ENCODE assay signal across 22 cellular contexts in genomic region chr10:117306674-117307073, GRCh38.
DNase-seq lines count a peak whose midpoint lies in the region; ATAC-seq, FAIRE-seq and TF ChIP-seq lines count a peak whose summit lies in the region.
"Had no signal": no experiment of that assay in that cellular context is flagged by ENCODE, and none has a peak within 500 bp of the region (broad histone marks: within the 10 kb centered on the region; RNA-seq: fewer than 3 reads in every experiment).

No MANE protein-coding gene starts in this region.

- no peak for ATAC-seq in CD4-positive, alpha-beta T cell (ENCODE audit: poor library complexity)
- ATAC-seq: GM12878, GM23338, HCT116 had no signal

- H3K9me3 ChIP-seq in kidney (ENCODE audit: control insufficient read depth in 1 of 2, low read length in 2 of 2) (no peaks in the 10 kb centered on the region), colonic mucosa (no peaks in the 10 kb centered on the region), small intestine (ENCODE audit: control insufficient read depth, low read depth) (no peaks in the 10 kb centered on the region)
- no peaks in the 10 kb centered on the region for H3K9me3 ChIP-seq in CD4-positive, alpha-beta T cell (ENCODE audit: control insufficient read depth, low read length)

- H3K4me1 ChIP-seq in kidney (ENCODE audit: control insufficient read depth in 1 of 2, insufficient read depth in 1 of 2, low read depth in 1 of 2, low read length in 2 of 2) (no peaks in the 10 kb centered on the region), colonic mucosa (no peaks in the 10 kb centered on the region), small intestine (ENCODE audit: control insufficient read depth in 2 of 2, insufficient read depth in 1 of 2, low read depth in 1 of 2, low read length in 1 of 2) (no peaks in the 10 kb centered on the region)
- H3K4me1 ChIP-seq: BLaER1 had no signal

- TF ChIP-seq CTCF in kidney (IDR thresholded peaks at IDR 0.05; ENCODE audit: borderline replicate concordance, extremely low read depth, insufficient read depth) (no peak), colonic mucosa (IDR thresholded peaks at IDR 0.05) (no peak)
- no peak for TF ChIP-seq CTCF in CD4-positive, alpha-beta T cell (IDR thresholded peaks at IDR 0.05)

- H3K36me3 Mint-ChIP-seq in CD4-positive, alpha-beta T cell (ENCODE audit: low read depth): peaks cover 77% of the 10 kb centered on the region

- H3K4me1 Mint-ChIP-seq in CD4-positive, alpha-beta T cell (ENCODE audit: low read depth): peaks cover 17% of the 10 kb centered on the region
- H3K4me1 Mint-ChIP-seq: B cell, H9 had no signal

- H3K4me3 Mint-ChIP-seq in CD4-positive, alpha-beta T cell: no peak overlapping the region
- H3K4me3 Mint-ChIP-seq: B cell; CD4-positive, CD25-positive, alpha-beta regulatory T cell; CD8-positive, alpha-beta memory T cell; GM23338; H9; HFFc6 had no signal

- H3K9ac ChIP-seq in kidney (ENCODE audit: low read length in 2 of 2): no peak overlapping the region
- no peak overlapping the region for H3K9ac ChIP-seq in colonic mucosa (ENCODE audit: low read depth in 2 of 2, low read length in 2 of 2)
- H3K9ac ChIP-seq: BLaER1 had no signal

- H3K27me3 ChIP-seq in colonic mucosa: no peaks in the 10 kb centered on the region
- H3K27me3 ChIP-seq in CD4-positive, alpha-beta T cell (ENCODE audit: control insufficient read depth, insufficient read depth, low read length): no peaks in the 10 kb centered on the region
- H3K27me3 ChIP-seq in small intestine (ENCODE audit: control insufficient read depth in 2 of 2, insufficient read depth in 2 of 2, low read length in 2 of 2): no peaks in the 10 kb centered on the region
- H3K27me3 ChIP-seq: BLaER1 had no signal

- POLR2A ChIA-PET in CD4-positive, alpha-beta T cell (lab: Charles Lee): no interaction called here

- no peaks in the 10 kb centered on the region for H3K36me3 ChIP-seq in kidney (ENCODE audit: control insufficient read depth in 1 of 2, insufficient read depth in 2 of 2, low read length in 2 of 2)
- H3K36me3 ChIP-seq in colonic mucosa: no peaks in the 10 kb centered on the region
- H3K36me3 ChIP-seq in small intestine (ENCODE audit: control insufficient read depth in 2 of 2, insufficient read depth in 2 of 2, low read length in 2 of 2): peaks cover 0 to 2% of the 10 kb centered on the region in 2 donors

- H3K9me3 Mint-ChIP-seq in CD4-positive, alpha-beta T cell: peaks cover 7% of the 10 kb centered on the region

- no peaks in the 10 kb centered on the region for H3K27me3 Mint-ChIP-seq in CD4-positive, alpha-beta T cell
- H3K27me3 Mint-ChIP-seq: B cell; CD4-positive, CD25-positive, alpha-beta regulatory T cell; CD8-positive, alpha-beta memory T cell had no signal

- DNase-seq in GM19239 (ENCODE audit: insufficient read length, low spot score): no peak
- no peak for DNase-seq in RCC 7860 (ENCODE audit: low spot score)
- no peak for DNase-seq in kidney
- no peak for DNase-seq in colonic mucosa
- no peak for DNase-seq in CD4-positive, alpha-beta T cell
- DNase-seq in small intestine: no peak
- DNase-seq: CD4-positive, CD25-positive, alpha-beta regulatory T cell; CD8-positive, alpha-beta memory T cell; DMS 273 treated with DMSO at 0.1 percent for 48 hours; DMS79; EL; GDM1; H9; HFFc6 had no signal

- FAIRE-seq in GM19239 (lab: Jason Lieb, UNC) (peak; percentile 14), RCC 7860 (lab: Jason Lieb, UNC) (peak; percentile 16), endometrium (lab: Jason Lieb, UNC) (peak; percentile 50), kidney (lab: Jason Lieb, UNC) (peak; percentile 75), small intestine (lab: Jason Lieb, UNC) (no peak)
- FAIRE-seq: D721Med, GM12878 had no signal

- CTCF ChIA-PET in CD4-positive, alpha-beta T cell (lab: Charles Lee): no interaction called here

- intact Hi-C loops in kidney (cut with DNase I): no loop called here
- intact Hi-C loops in colonic mucosa (cut with DNase I): no loop called here
- intact Hi-C loops in CD4-positive, alpha-beta T cell (cut with DNase I, micrococcal nuclease): no loop called here

- H3K4me3 ChIP-seq in kidney (ENCODE audit: low read length in 2 of 2) (no peak overlapping the region), colonic mucosa (no peak overlapping the region), small intestine (ENCODE audit: low read depth in 1 of 2, low read length in 2 of 2) (no peak overlapping the region)
- H3K4me3 ChIP-seq: BLaER1, GM12878, GM23338 had no signal

- H3K27ac ChIP-seq in kidney (ENCODE audit: low read depth in 2 of 2, low read length in 2 of 2) (no peak overlapping the region), colonic mucosa (no peak overlapping the region), small intestine (ENCODE audit: low read depth in 1 of 2, low read length in 1 of 2) (no peak overlapping the region)
- H3K27ac ChIP-seq in CD4-positive, alpha-beta T cell (ENCODE audit: low read depth, low read length): no peak overlapping the region
- H3K27ac ChIP-seq: BLaER1, C4-2B had no signal

- no peak overlapping the region for H3K27ac Mint-ChIP-seq in CD4-positive, alpha-beta T cell
- H3K27ac Mint-ChIP-seq: B cell; CD4-positive, CD25-positive, alpha-beta regulatory T cell; CD8-positive, alpha-beta memory T cell; GM23338; H9; HFFc6 had no signal
